In genomic region chr4:40628888-40629287, GRCh38 we compare ENCODE assay signal across 8 cellular contexts. TPM values are rescaled to one million over a fixed set of nuclear protein-coding genes. Genes with fewer than 3 reads are reported as not detected.
DNase-seq lines count a peak whose midpoint lies in the region; ATAC-seq and TF ChIP-seq lines count a peak whose summit lies in the region.

No MANE protein-coding gene starts in this region.

- no peak for ATAC-seq in HG03460 (IDR thresholded peaks at IDR 0.05; ENCODE audit: unreplicated experiment)

- H3K9me3 Mint-ChIP-seq in MCF 10A (ENCODE audit: unreplicated experiment) = no peaks in the 10 kb centered on the region

- no CpG with 5 or more reads among the region's 6 CpGs for WGBS in mesendoderm (ENCODE audit: extremely low coverage, insufficient coverage, low lambda C conversion rate)

- no peak overlapping the region for H3K56ac ChIP-seq in mesendoderm (ENCODE audit: low read length)

- no peak overlapping the region for H2AK5ac ChIP-seq in mesendoderm (ENCODE audit: low read length)

- no peak overlapping the region for H3K4ac ChIP-seq in mesendoderm (ENCODE audit: low read depth, low read length)

- TSS peak; percentile 74 for BruUV-seq in MCF 10A (replicated peaks; lab: Mats Ljungman, UMichigan)

- POLR2A ChIA-PET in MCF 10A (lab: Yijun Ruan, JAX) = interaction anchor here (0.8 to 1.1 kb wide), 5 partner anchors 7 to 571 kb away, joined by 3 to 5 read pairs (median 3); no protein-coding TSS in a partner anchor

- intact Hi-C loops in cardiac septum (cut with DNase I) = no loop called here
- intact Hi-C loops in MCF 10A (cut with micrococcal nuclease) = loop anchor here (5.0 kb wide), 1 partner anchor 302 kb away; no protein-coding TSS in a partner anchor

- no peaks in the 10 kb centered on the region for H3K27me3 ChIP-seq in right atrium auricular region
- no peaks in the 10 kb centered on the region for H3K27me3 ChIP-seq in mesendoderm (ENCODE audit: insufficient read depth, low read length, poor library complexity)

- peak overlapping the region; percentile 59 for H3K4me2 ChIP-seq in mesendoderm (ENCODE audit: low read length)

- peak overlapping the region; percentile 82 for H3K27ac Mint-ChIP-seq in MCF 10A (ENCODE audit: low read depth, unreplicated experiment)

- no peak overlapping the region for H2BK5ac ChIP-seq in mesendoderm (ENCODE audit: low read length)

- H3K4me3 ChIP-seq in right atrium auricular region = peak overlapping the region; percentile 40 to 55
- H3K4me3 ChIP-seq in mesendoderm (ENCODE audit: low read length) = no peak overlapping the region

- no peaks in the 10 kb centered on the region for H3K27me3 Mint-ChIP-seq in MCF 10A (ENCODE audit: insufficient read depth, unreplicated experiment)

- CTCF ChIA-PET in MCF 10A (lab: Yijun Ruan, JAX) = interaction anchor here (0.6 kb wide), 1 partner anchor 28 kb away, joined by 3 read pairs; no protein-coding TSS in a partner anchor

- H3K79me1 ChIP-seq in mesendoderm (ENCODE audit: low read length) = no peaks in the 10 kb centered on the region

- no peaks in the 10 kb centered on the region for H3K9me3 ChIP-seq in right atrium auricular region

- H3K23ac ChIP-seq in mesendoderm (ENCODE audit: low read length) = no peak overlapping the region

- H3K4me1 ChIP-seq in right atrium auricular region (peaks cover 0 to 13% of the 10 kb centered on the region in 2 donors), mesendoderm (ENCODE audit: control insufficient read depth, low read depth, low read length) (peaks cover 9% of the 10 kb centered on the region)

- H2BK120ac ChIP-seq in mesendoderm (ENCODE audit: low read depth, low read length) = no peak overlapping the region

- H3K4me1 Mint-ChIP-seq in MCF 10A (ENCODE audit: insufficient read depth, unreplicated experiment) = peaks cover 30% of the 10 kb centered on the region

- H3K18ac ChIP-seq in mesendoderm (ENCODE audit: low read length) = no peak overlapping the region

- peaks cover 31% of the 10 kb centered on the region for H3K79me2 ChIP-seq in mesendoderm (ENCODE audit: control insufficient read depth, insufficient read depth, low read length)

- H3K9ac ChIP-seq in mesendoderm (ENCODE audit: low read length) = no peak overlapping the region

- no peak overlapping the region for H4K5ac ChIP-seq in mesendoderm (ENCODE audit: low read length)

- H3K36me3 ChIP-seq in right atrium auricular region (no peaks in the 10 kb centered on the region), mesendoderm (ENCODE audit: control insufficient read depth, insufficient read depth, low read length) (no peaks in the 10 kb centered on the region)

- peak overlapping the region; percentile 91 for H3K4me3 Mint-ChIP-seq in MCF 10A (ENCODE audit: unreplicated experiment)

- peak overlapping the region; percentile 35 to 70 for H3K27ac ChIP-seq in right atrium auricular region
- no peak overlapping the region for H3K27ac ChIP-seq in mesendoderm (ENCODE audit: low read depth, low read length)

- H3K36me3 Mint-ChIP-seq in MCF 10A (ENCODE audit: insufficient read depth, unreplicated experiment) = no peaks in the 10 kb centered on the region

- H2BK15ac ChIP-seq in mesendoderm (replicated peaks; ENCODE audit: low read depth) = no peak overlapping the region

- TF ChIP-seq CTCF in right atrium auricular region (IDR thresholded peaks at IDR 0.05) (no peak), MCF 10A (IDR thresholded peaks at IDR 0.05; ENCODE audit: unreplicated experiment) (no peak)

- DNase-seq in right atrium auricular region (ENCODE audit: low spot score) (no peak), cardiac septum (ENCODE audit: low spot score) (no peak), MCF 10A (ENCODE audit: unreplicated experiment) (peak; percentile 32), mesendoderm (peak; percentile 36), NAMALWA (ENCODE audit: low spot score) (no peak), glomerular visceral epithelial cell (ENCODE audit: extremely low spot score) (no peak), NCI-H446 (lab: John Stamatoyannopoulos, UW) (no peak)

- no peak overlapping the region for H4K8ac ChIP-seq in mesendoderm (ENCODE audit: low read depth, low read length)

RNA-seq across cellular contexts. Expression of gene RBM47, which starts 0.8 kb away (rescaled TPM):
- total RNA-seq in right atrium auricular region (10 to 100 TPM in 1 of 2 donors, 1 to 10 TPM in 1; 4.4 to 13.7 TPM), cardiac septum (3.3 TPM), MCF 10A (2022) (1.8 and 2.0 TPM in 2 replicates)
- polyA plus RNA-seq in mesendoderm (2013, experiment 1 of 2) = 50.9 TPM
- 51.8 TPM for polyA plus RNA-seq in mesendoderm (2013, experiment 2 of 2)

Comparison
In these comparisons a context has a peak if more than half of its experiments do, and no peak if none do; other contexts are left out.
1. DNase-seq: peak in MCF 10A (single experiment) and mesendoderm (single experiment); none in right atrium auricular region (single experiment), cardiac septum (single experiment), NAMALWA (single experiment), glomerular visceral epithelial cell (single experiment) and NCI-H446 (0 of 2).